8 cellular contexts compared by ENCODE assay signal in genomic region chr7:12686894-12687212, GRCh38. TPM values are rescaled to one million over a fixed set of nuclear protein-coding genes. Genes with fewer than 3 reads are reported as not detected.
DNase-seq lines count a peak whose midpoint lies in the region; ATAC-seq and TF ChIP-seq lines count a peak whose summit lies in the region.

No MANE protein-coding gene starts in this region.

- H3K27ac Mint-ChIP-seq in effector memory CD8-positive, alpha-beta T cell: peak overlapping the region; percentile 98 to 99
- H3K27ac Mint-ChIP-seq in osteocyte (ENCODE audit: unreplicated experiment): peak overlapping the region; percentile 93

- peak overlapping the region; percentile 77 for H3K4me3 ChIP-seq in DOHH2 (ENCODE audit: low read length)
- H3K4me3 ChIP-seq in LNCaP clone FGC (ENCODE audit: low read depth, low read length): peak overlapping the region; percentile 67

- no peaks in the 10 kb centered on the region for H3K27me3 Mint-ChIP-seq in effector memory CD8-positive, alpha-beta T cell
- no peaks in the 10 kb centered on the region for H3K27me3 Mint-ChIP-seq in osteocyte (ENCODE audit: unreplicated experiment)

- TF ChIP-seq CTCF in DOHH2 (IDR thresholded peaks at IDR 0.05; ENCODE audit: low read depth, low read length, poor library complexity, severe bottlenecking) (peak; percentile 29), LNCaP clone FGC (IDR thresholded peaks at IDR 0.05; ENCODE audit: control insufficient read depth, extremely low read depth, insufficient read depth) (no peak), osteocyte (IDR thresholded peaks at IDR 0.05) (peak; percentile 2)

- no peaks in the 10 kb centered on the region for H3K9me2 ChIP-seq in DOHH2 (replicated peaks; ENCODE audit: control insufficient read depth, low read length)

- no peak for ATAC-seq in effector memory CD8-positive, alpha-beta T cell (replicated peaks)

- H3K27me3 ChIP-seq in DOHH2 (ENCODE audit: control insufficient read depth, low read length): no peaks in the 10 kb centered on the region

- DNase-seq in LNCaP clone FGC (ENCODE audit: low read depth) (no peak), osteocyte (ENCODE audit: extremely low spot score, unreplicated experiment) (no peak), DMS79 treated with DMSO at 0.1 percent for 48 hours (lab: John Stamatoyannopoulos, UW) (no peak), NCI-H2196 treated with DMSO at 0.1 percent for 48 hours (lab: John Stamatoyannopoulos, UW; ENCODE audit: unreplicated experiment) (no peak), NCI-H748 (lab: John Stamatoyannopoulos, UW; ENCODE audit: unreplicated experiment) (no peak)
- DNase-seq in effector memory CD8-positive, alpha-beta T cell: no peak
- DNase-seq in activated CD4-positive, alpha-beta T cell treated with anti-CD3 and anti-CD28 coated beads for 48 hours: no peak

- H3K9me3 ChIP-seq in DOHH2 (ENCODE audit: control insufficient read depth, insufficient read depth, low read length): no peaks in the 10 kb centered on the region

- peaks cover 4% of the 10 kb centered on the region for H3K79me2 ChIP-seq in DOHH2 (ENCODE audit: control insufficient read depth, low read length)

- peak overlapping the region; percentile 45 for H3K27ac ChIP-seq in DOHH2 (ENCODE audit: low read depth, low read length)

- no peaks in the 10 kb centered on the region for H3F3A ChIP-seq in DOHH2 (ENCODE audit: control insufficient read depth, insufficient read depth)

- no peaks in the 10 kb centered on the region for H3K9me3 Mint-ChIP-seq in effector memory CD8-positive, alpha-beta T cell
- no peaks in the 10 kb centered on the region for H3K9me3 Mint-ChIP-seq in osteocyte (ENCODE audit: unreplicated experiment)

- H3K4me2 ChIP-seq in DOHH2 (ENCODE audit: low read length): peak overlapping the region; percentile 67

- H3K4me1 Mint-ChIP-seq in effector memory CD8-positive, alpha-beta T cell (ENCODE audit: low read depth in 2 of 2): peaks cover 17 to 22% of the 10 kb centered on the region in 2 donors
- peaks cover 39% of the 10 kb centered on the region for H3K4me1 Mint-ChIP-seq in osteocyte (ENCODE audit: unreplicated experiment)

- H3K36me3 Mint-ChIP-seq in effector memory CD8-positive, alpha-beta T cell (ENCODE audit: insufficient read depth): peaks cover 16% of the 10 kb centered on the region
- peaks cover 2% of the 10 kb centered on the region for H3K36me3 Mint-ChIP-seq in osteocyte (ENCODE audit: unreplicated experiment)

- peaks cover 4% of the 10 kb centered on the region; the same call in 1 of the 2 replicates for H3K4me1 ChIP-seq in DOHH2 (ENCODE audit: control insufficient read depth, low read length)

- peak overlapping the region; percentile 95 to 98 for H3K4me3 Mint-ChIP-seq in effector memory CD8-positive, alpha-beta T cell
- H3K4me3 Mint-ChIP-seq in osteocyte (ENCODE audit: unreplicated experiment): peak overlapping the region; percentile 96

- H4K20me1 ChIP-seq in DOHH2 (ENCODE audit: control insufficient read depth, insufficient read depth, low read depth, low read length): no peaks in the 10 kb centered on the region; the same call in 1 of the 2 replicates

- H3K36me3 ChIP-seq in DOHH2 (ENCODE audit: control insufficient read depth, low read length): no peaks in the 10 kb centered on the region

RNA-seq across cellular contexts. Expression of gene ARL4A, which starts 0.6 kb away (rescaled TPM):
- total RNA-seq in osteocyte: 9.6 and 11.0 TPM in 2 replicates
